Comparison of ENCODE assay signal across 21 cellular contexts in the genomic region with DNA sequence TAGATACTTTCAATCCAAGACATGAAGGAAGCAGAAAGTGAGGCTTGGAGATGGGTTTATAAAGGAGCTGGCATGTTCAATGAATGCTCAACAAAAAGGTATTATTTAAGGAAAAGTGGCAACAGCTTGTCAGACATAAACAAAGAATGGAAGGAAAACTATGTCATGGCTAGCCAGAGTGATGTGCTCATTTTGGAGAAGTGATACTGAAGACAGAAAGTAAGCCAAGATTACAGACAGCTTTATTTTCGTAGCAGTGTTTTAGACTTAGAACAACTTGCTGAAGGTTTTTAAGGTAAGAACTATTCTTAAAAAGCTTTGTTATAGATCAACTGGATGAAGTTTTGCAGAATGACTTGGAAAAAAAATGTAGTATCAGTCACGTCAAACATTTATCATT.
DNase-seq lines count a peak whose midpoint lies in the region; ATAC-seq and TF ChIP-seq lines count a peak whose summit lies in the region.
"Had no signal": no experiment of that assay in that cellular context is flagged by ENCODE, and none has a peak within 500 bp of the region (broad histone marks: within the 10 kb centered on the region; RNA-seq: fewer than 3 reads in every experiment).

No MANE protein-coding gene starts in this region.

- no peaks in the 10 kb centered on the region for H3K27me3 ChIP-seq in MG63
- H3K27me3 ChIP-seq: neural progenitor cell had no signal

- ATAC-seq in GM21515 (IDR thresholded peaks at IDR 0.05; ENCODE audit: unreplicated experiment) (peak; percentile 69), HG03103 (IDR thresholded peaks at IDR 0.05; ENCODE audit: low read depth, unreplicated experiment) (peak; percentile 64), HG03520 (IDR thresholded peaks at IDR 0.05; ENCODE audit: unreplicated experiment) (no peak), GM19463 (IDR thresholded peaks at IDR 0.05; ENCODE audit: unreplicated experiment) (no peak)
- ATAC-seq: activated CD4-positive, alpha-beta T cell treated with anti-CD3 and anti-CD28 coated beads for 36 hours; activated T-cell treated with anti-CD3 and anti-CD28 coated beads, Interleukin-2, amount 50 U/mL, for 72 hours; T-cell had no signal

- H3K4me3 ChIP-seq in MG63 = no peak overlapping the region
- H3K4me3 ChIP-seq: lung, neural progenitor cell had no signal

- no peaks in the 10 kb centered on the region for H3K9me3 ChIP-seq in MG63

- no peaks in the 10 kb centered on the region for H3K36me3 ChIP-seq in MG63
- H3K36me3 ChIP-seq: neural progenitor cell had no signal

- DNase-seq in GM13977 (ENCODE audit: low spot score) = peak; percentile 4
- peak; percentile 41 for DNase-seq in amniotic epithelial cell (ENCODE audit: low read depth)
- no peak for DNase-seq in MG63
- DNase-seq: activated CD4-positive, alpha-beta T cell treated with anti-CD3 and anti-CD28 coated beads for 36 hours; activated naive CD4-positive, alpha-beta T cell treated with anti-CD3 and anti-CD28 coated beads, Interleukin-2, amount 50 U/mL, for 16 hours; activated T-cell treated with anti-CD3 and anti-CD28 coated beads, Interleukin-2, amount 50 U/mL, for 72 hours; anterior cingulate cortex; C1 segment of cervical spinal cord; caudate nucleus; H9; NCI-H1417 treated with DMSO at 0.1 percent for 48 hours; NCI-H524; Right ventricle myocardium superior; substantia nigra; T-cell had no signal

- no peak for TF ChIP-seq CTCF in GM13977 (IDR thresholded peaks at IDR 0.05; ENCODE audit: extremely low read depth, insufficient read depth, missing control alignments)

- in situ Hi-C loops in GM13977 (cut with MboI; ENCODE audit: low pct_unique_long_range_greater_than_20kb, low sequenced_read_pairs, unreplicated experiment) = no loop called here

Comparison
In these comparisons a context has a peak if more than half of its experiments do, and no peak if none do; other contexts are left out.
1. ATAC-seq: peak in GM21515 (single experiment) and HG03103 (single experiment); none in HG03520 (single experiment) and GM19463 (single experiment).